In the genomic region with DNA sequence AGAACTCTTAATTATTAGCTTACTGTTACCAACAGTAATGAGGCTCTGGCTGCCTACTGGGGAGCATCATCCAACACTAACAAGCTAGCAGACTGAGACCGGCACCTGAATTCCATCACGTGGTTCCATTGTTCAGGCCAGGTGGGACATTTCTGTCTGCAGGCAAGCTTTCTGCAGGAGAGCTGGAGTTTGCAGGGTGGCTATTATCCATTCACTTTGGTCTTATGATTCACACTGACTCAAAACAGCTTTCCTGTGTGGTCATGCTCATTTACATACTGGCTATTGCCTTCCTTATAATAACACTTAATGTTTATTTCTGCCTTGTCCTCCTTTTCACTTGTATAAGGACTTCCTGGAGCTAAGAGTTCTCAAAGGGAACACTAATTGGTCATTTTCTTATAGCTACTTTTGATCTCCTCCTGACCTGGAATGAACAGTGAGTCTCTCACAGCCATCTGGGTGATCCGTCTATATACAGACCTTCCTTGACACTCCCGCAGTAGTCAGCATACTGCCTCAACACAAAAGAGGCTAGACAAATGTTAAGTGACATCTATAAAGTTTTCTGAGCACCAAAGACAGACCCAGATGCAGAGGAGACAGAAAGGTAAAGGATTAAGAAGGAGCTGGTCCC, we compare ENCODE assay signal across 9 cellular contexts.
DNase-seq lines count a peak whose midpoint lies in the region; ATAC-seq and TF ChIP-seq lines count a peak whose summit lies in the region.
"Had no signal": no experiment of that assay in that cellular context is flagged by ENCODE, and none has a peak within 500 bp of the region (broad histone marks: within the 10 kb centered on the region; RNA-seq: fewer than 3 reads in every experiment).

No MANE protein-coding gene starts in this region.

- no peak overlapping the region for H3K27ac ChIP-seq in iPS DF 6.9 (ENCODE audit: low read length)

- H3K27me3 ChIP-seq in iPS DF 6.9 (ENCODE audit: control insufficient read depth, insufficient read depth, low read length) = no peaks in the 10 kb centered on the region

- H3K4me3 ChIP-seq in iPS DF 6.9 (ENCODE audit: low read length) = no peak overlapping the region
- H3K4me3 ChIP-seq: lung had no signal

- no CpG with 5 or more reads among the region's 4 CpGs for WGBS in iPS DF 6.9 (ENCODE audit: insufficient coverage, insufficient read length)

- TF ChIP-seq POLR2A in GM18505 (IDR thresholded peaks at IDR 0.05; ENCODE audit: borderline replicate concordance, extremely low read depth, insufficient read depth, insufficient read length) = no peak

- no peaks in the 10 kb centered on the region for H3K36me3 ChIP-seq in iPS DF 6.9 (ENCODE audit: control insufficient read depth, insufficient read depth, low read length)

- no peaks in the 10 kb centered on the region; the same call in 1 of the 2 replicates for H3K9me3 ChIP-seq in iPS DF 6.9 (ENCODE audit: control insufficient read depth, insufficient read depth, low read length)

- peak; percentile 94 for ATAC-seq in GM18505 (IDR thresholded peaks at IDR 0.05; ENCODE audit: unreplicated experiment)
- ATAC-seq in GM21786 (IDR thresholded peaks at IDR 0.05; ENCODE audit: unreplicated experiment) = peak; percentile 90
- peak; percentile 92 for ATAC-seq in HG03571 (IDR thresholded peaks at IDR 0.05; ENCODE audit: unreplicated experiment)

- peak; percentile 52 for DNase-seq in iPS DF 6.9 (ENCODE audit: low read depth, low spot score)
- DNase-seq in DMS 273 (lab: John Stamatoyannopoulos, UW; ENCODE audit: unreplicated experiment) = no peak
- no peak for DNase-seq in Ammon's horn (ENCODE audit: low spot score)
- DNase-seq in HK-2 (ENCODE audit: unreplicated experiment) = no peak
- no peak for DNase-seq in NCI-H2171 (lab: John Stamatoyannopoulos, UW)

- H3K4me1 ChIP-seq in iPS DF 6.9 (ENCODE audit: control insufficient read depth, insufficient read depth, low read length) = no peaks in the 10 kb centered on the region; the same call in 1 of the 2 replicates
